ENCODE assay signal across 1 cellular context in genomic region chr7:55255501-55256445, GRCh38.
TF ChIP-seq lines count a peak whose summit lies in the region.

No MANE protein-coding gene starts in this region.

TF ChIP-seq in GM23338, 12 proteins besides CTCF, POLR2A, EP300 and RAD21 (continued from another document):
- no peak for TF ChIP-seq ETS1 (IDR thresholded peaks at IDR 0.05)
- TF ChIP-seq STAT1 (IDR thresholded peaks at IDR 0.05; ENCODE audit: unreplicated experiment): no peak
- TF ChIP-seq EZH2phosphoT487 (IDR thresholded peaks at IDR 0.05; ENCODE audit: unreplicated experiment): no peak
- TF ChIP-seq POLR2AphosphoS5 (IDR thresholded peaks at IDR 0.05; ENCODE audit: low read depth): no peak
- TF ChIP-seq EZH2 (IDR thresholded peaks at IDR 0.05; ENCODE audit: low read depth, unreplicated experiment): no peak
- no peak for TF ChIP-seq JUNB (IDR thresholded peaks at IDR 0.05; ENCODE audit: unreplicated experiment)
- no peak for TF ChIP-seq ZNF114 (CRISPR knock-in tag; IDR thresholded peaks at IDR 0.05)
